9 cellular contexts compared by ENCODE assay signal in genomic region chr20:50348118-50348517, GRCh38.
DNase-seq lines count a peak whose midpoint lies in the region; ATAC-seq and TF ChIP-seq lines count a peak whose summit lies in the region.
"Had no signal": no experiment of that assay in that cellular context is flagged by ENCODE, and none has a peak within 500 bp of the region (broad histone marks: within the 10 kb centered on the region; RNA-seq: fewer than 3 reads in every experiment).

No MANE protein-coding gene starts in this region.

- DNase-seq in MV-4-11 (lab: John Stamatoyannopoulos, UW): peak; percentile 87
- DNase-seq in adrenal gland: peak; percentile 54 to 81 (median 72)
- DNase-seq in left lung: no peak
- DNase-seq in suprapubic skin (ENCODE audit: low spot score in 2 of 2): no peak
- no peak for DNase-seq in RKO (ENCODE audit: low spot score)
- no peak for DNase-seq in chondrocyte (ENCODE audit: low spot score)
- DNase-seq in EL: no peak
- DNase-seq: NCI-H1930 had no signal

- H3K27ac ChIP-seq in adrenal gland (peak overlapping the region; percentile 51 to 96 (median 53)), left lung (peak overlapping the region in 1 of 2 donors; percentile 91), suprapubic skin (peak overlapping the region; percentile 80)
- H3K27ac ChIP-seq: epithelial cell of prostate had no signal

- no peak overlapping the region for H3K27ac Mint-ChIP-seq in chondrocyte (ENCODE audit: unreplicated experiment)

- no peaks in the 10 kb centered on the region for H3K36me3 ChIP-seq in adrenal gland (replicated peaks in 1 of 2)
- H3K36me3 ChIP-seq in left lung: no peaks in the 10 kb centered on the region
- no peaks in the 10 kb centered on the region for H3K36me3 ChIP-seq in suprapubic skin

- TF ChIP-seq POLR2A in adrenal gland (IDR thresholded peaks at IDR 0.05): no peak
- TF ChIP-seq POLR2A in suprapubic skin (IDR thresholded peaks at IDR 0.05): no peak

- no peak for TF ChIP-seq EP300 in suprapubic skin (IDR thresholded peaks at IDR 0.05)

- no peaks in the 10 kb centered on the region for H3K36me3 Mint-ChIP-seq in chondrocyte (ENCODE audit: low read depth)

- H3K4me1 ChIP-seq in adrenal gland (replicated peaks in 1 of 2): peaks cover 14 to 35% of the 10 kb centered on the region in 2 donors
- H3K4me1 ChIP-seq in left lung: peaks cover 17 to 85% of the 10 kb centered on the region in 2 donors
- H3K4me1 ChIP-seq in suprapubic skin: peaks cover 43% of the 10 kb centered on the region

- H3K9me3 ChIP-seq in adrenal gland (replicated peaks in 1 of 3) (no peaks in the 10 kb centered on the region), left lung (no peaks in the 10 kb centered on the region), suprapubic skin (no peaks in the 10 kb centered on the region)

- no peak overlapping the region for H3K4me3 Mint-ChIP-seq in chondrocyte (ENCODE audit: unreplicated experiment)

- H3K4me1 Mint-ChIP-seq in chondrocyte (ENCODE audit: low read depth): peaks cover 10% of the 10 kb centered on the region

- no peak for TF ChIP-seq CTCF in adrenal gland (IDR thresholded peaks at IDR 0.05)
- TF ChIP-seq CTCF in left lung (IDR thresholded peaks at IDR 0.05): no peak
- no peak for TF ChIP-seq CTCF in suprapubic skin (IDR thresholded peaks at IDR 0.05)
- no peak for TF ChIP-seq CTCF in chondrocyte (IDR thresholded peaks at IDR 0.05)

- intact Hi-C loops in adrenal gland (cut with DNase I): no loop called here
- intact Hi-C loops in left lung (cut with DNase I): no loop called here

- H3K4me3 ChIP-seq in adrenal gland (no peak overlapping the region), left lung (no peak overlapping the region), suprapubic skin (no peak overlapping the region)

- H3K27me3 Mint-ChIP-seq in chondrocyte (ENCODE audit: low read depth): peaks cover 3% of the 10 kb centered on the region

- H3K27me3 ChIP-seq in adrenal gland (no peaks in the 10 kb centered on the region), left lung (no peaks in the 10 kb centered on the region), suprapubic skin (no peaks in the 10 kb centered on the region)

- 53 to 65% (median 60%) methylated on average over 6 of the region's 6 CpGs for WGBS in adrenal gland, 4 donors
- WGBS in suprapubic skin: 91% methylated on average over 6 of the region's 6 CpGs

- H3K9me3 Mint-ChIP-seq in chondrocyte (ENCODE audit: low read depth): no peaks in the 10 kb centered on the region

- peak; percentile 31 for ATAC-seq in left lung

Comparison
In these comparisons a context has a peak if more than half of its experiments do, and no peak if none do; other contexts are left out.
1. DNase-seq: peak in MV-4-11 (single experiment) and adrenal gland (7 of 7); none in left lung (0 of 2), suprapubic skin (0 of 2), RKO (single experiment), chondrocyte (single experiment) and EL (single experiment).